8 cellular contexts compared by ENCODE assay signal in the genomic region with DNA sequence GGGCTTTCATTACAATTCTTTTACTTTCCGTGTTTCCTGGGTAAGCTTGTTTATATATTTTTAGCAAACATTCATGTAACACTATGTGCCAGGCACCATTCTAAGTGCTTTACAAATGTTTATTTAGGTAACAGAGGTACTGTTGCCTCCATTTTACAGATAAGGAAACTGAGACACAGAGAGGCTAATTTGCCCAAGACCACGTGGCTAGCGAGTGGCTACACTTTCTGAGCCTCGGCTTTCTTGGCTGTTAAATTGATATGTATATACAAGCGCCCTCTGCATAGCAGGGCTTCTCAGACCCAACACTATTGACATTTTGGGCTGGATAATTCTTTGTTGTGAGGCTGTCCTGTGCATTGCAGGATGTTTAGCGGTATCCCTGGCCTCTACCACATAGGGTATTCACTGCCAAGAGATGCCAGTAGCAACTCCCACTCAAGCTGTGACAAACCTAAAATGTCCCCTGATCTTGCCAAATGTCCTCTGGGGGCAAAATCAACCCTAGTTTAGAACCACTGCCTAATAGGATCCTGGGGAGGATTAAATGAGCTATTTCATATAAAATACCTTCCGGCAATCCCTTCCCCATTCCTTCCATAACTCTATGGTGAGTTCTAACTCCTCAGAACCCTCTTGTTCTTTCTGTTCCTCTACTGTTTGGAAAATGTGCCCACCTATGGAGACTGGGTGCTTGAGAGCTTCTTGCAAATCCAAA. TPM values are rescaled to one million over a fixed set of nuclear protein-coding genes. Genes with fewer than 3 reads are reported as not detected.
DNase-seq lines count a peak whose midpoint lies in the region; ATAC-seq and TF ChIP-seq lines count a peak whose summit lies in the region.
"Had no signal": no experiment of that assay in that cellular context is flagged by ENCODE, and none has a peak within 500 bp of the region (broad histone marks: within the 10 kb centered on the region; RNA-seq: fewer than 3 reads in every experiment).

No MANE protein-coding gene starts in this region.

- RAD21 ChIA-PET in HCT116 (lab: Charles Lee; ENCODE audit: low non-redundant PET in 1 of 2, low total read pairs in 2 of 2, uncharacterized antibody in 2 of 2, unreplicated experiment in 2 of 2), result no interaction called here

- no peaks in the 10 kb centered on the region for H3K27me3 ChIP-seq in HCT116 (ENCODE audit: insufficient read depth, low read length)
- no peaks in the 10 kb centered on the region for H3K27me3 ChIP-seq in hepatocyte
- no peaks in the 10 kb centered on the region for H3K27me3 ChIP-seq in stomach
- no peaks in the 10 kb centered on the region for H3K27me3 ChIP-seq in HAP-1 (ENCODE audit: low read depth)

- H3K36me3 Mint-ChIP-seq in activated B cell treated with CpG ODN at 0.5 μM for 24 hours (ENCODE audit: low read depth), result no peaks in the 10 kb centered on the region
- H3K36me3 Mint-ChIP-seq: natural killer cell treated with Interleukin-12 subunit alpha and Interleukin-12 subunit beta and Interleukin-15 and Interleukin-18, amount 100 ng/mL, for 72 hours had no signal

- intact Hi-C loops in HCT116 (cut with micrococcal nuclease), result no loop called here
- intact Hi-C loops in activated B cell treated with CpG ODN at 0.5 μM for 24 hours (cut with micrococcal nuclease), result loop anchor here (1.0 kb wide), 6 partner anchors 9 to 59 kb away; a partner anchor contains a TSS
- intact Hi-C loops in stomach (cut with DNase I; ENCODE audit: low total_unique reads), result no loop called here
- intact Hi-C loops in sciatic nerve (cut with DNase I), result no loop called here

- H3K9ac ChIP-seq in HCT116 (ENCODE audit: low read length), result peak overlapping the region; percentile 54

- WGBS in hepatocyte (ENCODE audit: low lambda C conversion rate, missing lambda C conversion rate), result 60% methylated on average over 7 of the region's 7 CpGs
- 38 to 59% (median 47%) methylated on average over 7 of the region's 7 CpGs for WGBS in stomach, 5 donors

- POLR2A ChIA-PET in HCT116 (lab: Charles Lee), result interaction anchor here (0.9 to 1.8 kb wide), 5 partner anchors 12 to 61 kb away, joined by 3 to 7 read pairs (median 5); a partner anchor contains a TSS
- POLR2A ChIA-PET in activated B cell treated with CpG ODN at 0.5 μM for 24 hours (lab: Charles Lee), result interaction anchor here (0.6 to 36.4 kb wide), 16 partner anchors 16 to 146 kb away, joined by 3 to 1151 read pairs (median 16); a partner anchor contains a TSS

- H3K4me3 ChIP-seq in HCT116 (replicated peaks in 1 of 2; ENCODE audit: low read depth in 1 of 2, low read length in 2 of 2) (peak overlapping the region in 1 of 2 experiments; percentile 41; a peak in 2 of 4 replicates), hepatocyte (no peak overlapping the region), stomach (no peak overlapping the region), HAP-1 (no peak overlapping the region)

- CTCF ChIA-PET in HCT116 (lab: Charles Lee), result interaction anchor here (0.8 to 1.6 kb wide), 4 partner anchors 15 to 61 kb away, joined by 3 to 6 read pairs (median 4); no protein-coding TSS in a partner anchor
- CTCF ChIA-PET in activated B cell treated with CpG ODN at 0.5 μM for 24 hours (lab: Charles Lee), result interaction anchor here (1.0 to 4.4 kb wide), 18 partner anchors 11 to 80 kb away, joined by 3 to 43 read pairs (median 6); no protein-coding TSS in a partner anchor

- H3K27ac ChIP-seq in HCT116 (ENCODE audit: low read depth, low read length) (peak overlapping the region; percentile 57; the same call in 1 of the 2 replicates), hepatocyte (peak overlapping the region; percentile 74), stomach (peak overlapping the region; percentile 1 to 85 (median 76))

- TF ChIP-seq CTCF in HCT116 (IDR thresholded peaks at IDR 0.05 in 2 of 3, conservative IDR thresholded peaks at IDR 0.05 in 1 of 3; ENCODE audit: borderline replicate concordance in 1 of 3, insufficient read depth in 1 of 3, low read depth in 2 of 3, low read length in 2 of 3) (no peak), activated B cell treated with CpG ODN at 0.5 μM for 24 hours (IDR thresholded peaks at IDR 0.05) (no peak), hepatocyte (IDR thresholded peaks at IDR 0.05; ENCODE audit: poor library complexity) (no peak), stomach (IDR thresholded peaks at IDR 0.05) (no peak)

- H2AFZ ChIP-seq in HCT116 (ENCODE audit: low read depth, low read length, poor library complexity, severe bottlenecking) (peak overlapping the region; percentile 89), hepatocyte (no peak overlapping the region)

- no peak for TF ChIP-seq RAD21 in HCT116 (IDR thresholded peaks at IDR 0.05; ENCODE audit: low read depth)

- peak; percentile 40 for ATAC-seq in HCT116
- no peak for ATAC-seq in activated B cell treated with CpG ODN at 0.5 μM for 24 hours (ENCODE audit: low read depth)
- no peak for ATAC-seq in sciatic nerve

- H3K9me2 ChIP-seq in HCT116 (ENCODE audit: insufficient read depth) (no peaks in the 10 kb centered on the region), hepatocyte (replicated peaks; ENCODE audit: insufficient read depth) (no peaks in the 10 kb centered on the region)

- H3K27ac Mint-ChIP-seq in activated B cell treated with CpG ODN at 0.5 μM for 24 hours, result peak overlapping the region; percentile 87
- H3K27ac Mint-ChIP-seq: natural killer cell treated with Interleukin-12 subunit alpha and Interleukin-12 subunit beta and Interleukin-15 and Interleukin-18, amount 100 ng/mL, for 72 hours had no signal

- peak overlapping the region; percentile 74 for H3K4me3 Mint-ChIP-seq in activated B cell treated with CpG ODN at 0.5 μM for 24 hours
- H3K4me3 Mint-ChIP-seq: natural killer cell treated with Interleukin-12 subunit alpha and Interleukin-12 subunit beta and Interleukin-15 and Interleukin-18, amount 100 ng/mL, for 72 hours had no signal

- H3K79me2 ChIP-seq in HCT116 (ENCODE audit: insufficient read depth, low read length), result no peaks in the 10 kb centered on the region
- H3K79me2 ChIP-seq in hepatocyte, result no peaks in the 10 kb centered on the region

- BruUV-seq in HCT116 (replicated peaks; lab: Mats Ljungman, UMichigan), result no TSS peak

- DNase-seq in HCT116 (ENCODE audit: low read depth, low spot score) (no peak), activated B cell treated with CpG ODN at 0.5 μM for 24 hours (no peak), hepatocyte (ENCODE audit: low spot score) (no peak), stomach (no peak), HK-2 (ENCODE audit: unreplicated experiment) (no peak), HAP-1 (ENCODE audit: low spot score in 2 of 2) (no peak), sciatic nerve (ENCODE audit: low spot score) (no peak)

- H3K4me1 ChIP-seq in HCT116 (ENCODE audit: control insufficient read depth in 1 of 2, insufficient read depth in 2 of 2, low read length in 2 of 2) (peaks cover 17 to 41% of the 10 kb centered on the region in 2 experiments), hepatocyte (ENCODE audit: insufficient read depth) (peaks cover 28% of the 10 kb centered on the region), stomach (peaks cover 34 to 46% (median 37%) of the 10 kb centered on the region in 4 donors), HAP-1 (peaks cover 12% of the 10 kb centered on the region)

- H3K4me1 Mint-ChIP-seq in activated B cell treated with CpG ODN at 0.5 μM for 24 hours, result peaks cover 86% of the 10 kb centered on the region

- peaks cover 4% of the 10 kb centered on the region for H3K9me3 Mint-ChIP-seq in activated B cell treated with CpG ODN at 0.5 μM for 24 hours
- H3K9me3 Mint-ChIP-seq: natural killer cell treated with Interleukin-12 subunit alpha and Interleukin-12 subunit beta and Interleukin-15 and Interleukin-18, amount 100 ng/mL, for 72 hours had no signal

- H3K27me3 Mint-ChIP-seq in activated B cell treated with CpG ODN at 0.5 μM for 24 hours, result no peaks in the 10 kb centered on the region

- peak overlapping the region; percentile 80 for H3K4me2 ChIP-seq in HCT116 (ENCODE audit: low read length)
- peak overlapping the region; percentile 43 for H3K4me2 ChIP-seq in hepatocyte

- H3K9me3 ChIP-seq in HCT116 (ENCODE audit: control insufficient read depth in 1 of 2, insufficient read depth in 1 of 2, low read depth in 1 of 2, low read length in 2 of 2), result no peaks in the 10 kb centered on the region
- no peaks in the 10 kb centered on the region for H3K9me3 ChIP-seq in hepatocyte (ENCODE audit: low read depth)
- no peaks in the 10 kb centered on the region for H3K9me3 ChIP-seq in stomach
- H3K9me3 ChIP-seq in HAP-1, result no peaks in the 10 kb centered on the region

- TF ChIP-seq EP300 in stomach (IDR thresholded peaks at IDR 0.05), result no peak

- in situ Hi-C loops in HAP-1 (cut with MboI; ENCODE audit: low sequenced_read_pairs), result no loop called here

- H3K36me3 ChIP-seq in HCT116 (ENCODE audit: control insufficient read depth in 1 of 2, insufficient read depth in 2 of 2, low read length in 2 of 2) (no peaks in the 10 kb centered on the region), hepatocyte (replicated peaks; ENCODE audit: insufficient read depth, low read depth) (no peaks in the 10 kb centered on the region), stomach (no peaks in the 10 kb centered on the region), HAP-1 (replicated peaks) (no peaks in the 10 kb centered on the region; the same call in 1 of the 2 replicates)

- H4K20me1 ChIP-seq in HCT116 (ENCODE audit: insufficient read depth) (no peaks in the 10 kb centered on the region), hepatocyte (ENCODE audit: insufficient read depth, poor library complexity, severe bottlenecking) (no peaks in the 10 kb centered on the region)

- no peak for TF ChIP-seq POLR2A in HCT116 (IDR thresholded peaks at IDR 0.05; ENCODE audit: borderline replicate concordance, extremely low read depth, insufficient read depth, insufficient read length)
- no peak for TF ChIP-seq POLR2A in stomach (IDR thresholded peaks at IDR 0.05)

TF ChIP-seq in HCT116, 20 proteins besides CTCF, POLR2A, EP300 and RAD21 (continues in another document):
- TF ChIP-seq CBX3 (IDR thresholded peaks at IDR 0.05; ENCODE audit: low read depth), result no peak
- no peak for TF ChIP-seq JUND (IDR thresholded peaks at IDR 0.05)
- no peak for TF ChIP-seq CEBPB (IDR thresholded peaks at IDR 0.05; ENCODE audit: low read depth)
- TF ChIP-seq EZH2phosphoT487 (IDR thresholded peaks at IDR 0.05; ENCODE audit: borderline replicate concordance), result no peak

RNA-seq across cellular contexts. Expression of a gene that starts 17.2 kb away (rescaled TPM):
- 183 TPM for total RNA-seq in HCT116 (2021; ENCODE audit: unreplicated experiment)
- polyA plus RNA-seq in HCT116 (2012), result 116 and 167 TPM in 2 replicates
- total RNA-seq in activated B cell treated with CpG ODN at 0.5 μM for 24 hours, result 195 and 205 TPM in 2 replicates
- total RNA-seq in hepatocyte, result 155 and 186 TPM in 2 replicates
- 314 and 336 TPM in 2 replicates for polyA plus RNA-seq in hepatocyte
- 1,000 to 10,000 TPM in 1 of 5 donors, 100 to 1,000 TPM in 3, 10 to 100 TPM in 1; 90.6 to 1,101 (median 120) TPM for total RNA-seq in stomach
- 100 to 1,000 TPM in 2 of 3 donors, 10 to 100 TPM in 1; 79.4 to 226 (median 139) TPM for polyA plus RNA-seq in stomach
- 289 TPM for total RNA-seq in sciatic nerve

RNA-seq across cellular contexts. Expression of a gene that starts 45.5 kb away (rescaled TPM):
- total RNA-seq in HCT116 (2021; ENCODE audit: unreplicated experiment) (16.3 TPM), activated B cell treated with CpG ODN at 0.5 μM for 24 hours (2.4 and 3.4 TPM in 2 replicates), hepatocyte (0.76 and 1.2 TPM in 2 replicates), stomach (10 to 100 TPM in 1 of 5 donors, 1 to 10 TPM in 3, under 1 TPM in 1; 0.58 to 27.8 (median 3.5) TPM), sciatic nerve (2.1 TPM)
- polyA plus RNA-seq in HCT116 (2012), result 4.0 and 5.3 TPM in 2 replicates
- polyA plus RNA-seq in hepatocyte (0.21 and 0.85 TPM in 2 replicates), stomach (1 to 10 TPM in 1 of 3 donors, under 1 TPM in 2; 0.61 to 3.2 (median 0.87) TPM)
